11 cellular contexts compared by ENCODE assay signal in genomic region chr3:103730744-103731143, GRCh38.
"Had no signal": no experiment of that assay in that cellular context is flagged by ENCODE, and none has a peak within 500 bp of the region (broad histone marks: within the 10 kb centered on the region; RNA-seq: fewer than 3 reads in every experiment).

No MANE protein-coding gene starts in this region.

- DNase-seq: GM23248, GOT3, H7, H9, HCEC 1CT, HFFc6 had no signal

- H3K9me3 ChIP-seq: HAP-1 had no signal

- H3K27ac ChIP-seq: GM23248 had no signal

- H3K36me3 ChIP-seq: HAP-1 had no signal

- FAIRE-seq: H1, H54 had no signal

- H3K4me3 ChIP-seq: GM23248, GM23338, HAP-1 had no signal

- H3K4me1 ChIP-seq: HAP-1 had no signal

- ATAC-seq: GM23338, HCT116 had no signal
